ENCODE assay signal across 8 cellular contexts in genomic region chr16:10743610-10744369, GRCh38. TPM values are rescaled to one million over a fixed set of nuclear protein-coding genes. Genes with fewer than 3 reads are reported as not detected.
DNase-seq lines count a peak whose midpoint lies in the region; ATAC-seq, FAIRE-seq and TF ChIP-seq lines count a peak whose summit lies in the region.

NUBP1 (plus strand) TSS chr16:10743842; CDS start chr16:10743864, 22 bp downstream.

- TSS peak; percentile 91 for BruUV-seq in IMR-90 (replicated peaks; lab: Mats Ljungman, UMichigan)

- H4K8ac ChIP-seq in IMR-90 (ENCODE audit: low read depth in 2 of 2, low read length in 2 of 2): peak within 1 kb of the TSS; percentile 83 to 98

- peaks cover 2% of the 10 kb centered on the region; the same call in 1 of the 2 replicates for H3K4me1 ChIP-seq in IMR-90 (ENCODE audit: control insufficient read depth, insufficient read depth, low read length)
- H3K4me1 ChIP-seq in mucosa of descending colon (ENCODE audit: low read depth): peaks cover 4% of the 10 kb centered on the region

- H3K56ac ChIP-seq in IMR-90 (ENCODE audit: extremely low read depth, insufficient read depth, low read length): peak within 1 kb of the TSS; percentile 92

- H3K4me3 ChIP-seq in IMR-90 (ENCODE audit: insufficient read depth, low read depth, low read length) (peak within 1 kb of the TSS; percentile 80), epithelial cell of esophagus (ENCODE audit: low read length) (peak within 1 kb of the TSS; percentile 74), mucosa of descending colon (peak within 1 kb of the TSS; percentile 25)

- peak within 1 kb of the TSS; percentile 93 for H4K91ac ChIP-seq in IMR-90 (ENCODE audit: insufficient read depth, low read depth, low read length)

- CTCF ChIA-PET in IMR-90 (lab: Yijun Ruan, JAX): interaction anchor here (0.6 to 0.8 kb wide), 3 partner anchors 143 to 234 kb away, joined by 3 to 4 read pairs (median 3); no protein-coding TSS in a partner anchor

- DNase-seq in D721Med (ENCODE audit: insufficient read length, low spot score) (peak; percentile 72), IMR-90 (peak; percentile 97), OCI-M1 (lab: John Stamatoyannopoulos, UW) (peak; percentile 99), activated T-cell treated with anti-CD3 and anti-CD28 coated beads for 4 hours (peak; percentile 100), epithelial cell of esophagus (ENCODE audit: low read depth) (peak; percentile 99), mucosa of descending colon (peak; percentile 100)
- DNase-seq in stimulated activated CD8-positive, alpha-beta memory T cell treated with anti-CD3 and anti-CD28 coated beads, Interleukin-4, amount 100 ng/mL, for 24 hours (ENCODE audit: low read depth): peak; percentile 99

- peak within 1 kb of the TSS; percentile 99 for H2BK5ac ChIP-seq in IMR-90 (ENCODE audit: low read depth, low read length, poor library complexity, severe bottlenecking)

- dilution Hi-C loops in IMR-90 (cut with HindIII; ENCODE audit: low sequenced_read_pairs, unreplicated experiment): no loop called here

- TF ChIP-seq CTCF in D721Med (IDR thresholded peaks at IDR 0.05; ENCODE audit: insufficient read depth, missing control alignments) (no peak), IMR-90 (conservative IDR thresholded peaks at IDR 0.05; ENCODE audit: low read depth, low read length) (no peak), epithelial cell of esophagus (IDR thresholded peaks at IDR 0.05; ENCODE audit: insufficient read depth, low read depth, low read length, missing control alignments) (no peak), mucosa of descending colon (IDR thresholded peaks at IDR 0.05) (no peak)

- H3K18ac ChIP-seq in IMR-90 (ENCODE audit: low read depth, low read length): peak within 1 kb of the TSS; percentile 93

- POLR2A ChIA-PET in IMR-90 (lab: Charles Lee; ENCODE audit: unreplicated experiment): no interaction called here

- H3K27ac ChIP-seq in IMR-90 (ENCODE audit: insufficient read depth, low read length): peak within 1 kb of the TSS; percentile 98

- H3K14ac ChIP-seq in IMR-90 (replicated peaks; ENCODE audit: low read depth, low read length): peak within 1 kb of the TSS; percentile 99

- H2AK5ac ChIP-seq in IMR-90 (ENCODE audit: low read depth, low read length): peak within 1 kb of the TSS; percentile 58; the same call in 1 of the 2 replicates

- peaks cover 2 to 15% of the 10 kb centered on the region in 2 experiments; a peak in 3 of 4 replicates for H3K79me1 ChIP-seq in IMR-90 (ENCODE audit: low read depth in 1 of 2, low read length in 2 of 2)

- peak; percentile 81 for ATAC-seq in GM21526 (IDR thresholded peaks at IDR 0.05; ENCODE audit: low FRiP score, unreplicated experiment)
- ATAC-seq in IMR-90 (ENCODE audit: low read depth): peak; percentile 97
- peak; percentile 98 for ATAC-seq in mucosa of descending colon

- H3K9me3 ChIP-seq in IMR-90 (ENCODE audit: control insufficient read depth, insufficient read depth, low read length): no peaks in the 10 kb centered on the region
- no peaks in the 10 kb centered on the region for H3K9me3 ChIP-seq in mucosa of descending colon

- in situ Hi-C loops in IMR-90 (cut with MboI; ENCODE audit: low sequenced_read_pairs): loop anchor here (10.0 kb wide), 1 partner anchor 1589 kb away; no protein-coding TSS in a partner anchor

- H4K20me1 ChIP-seq in IMR-90 (ENCODE audit: insufficient read depth, low read length): no peaks in the 10 kb centered on the region

- peak within 1 kb of the TSS; percentile 100 for H2AFZ ChIP-seq in IMR-90 (replicated peaks; ENCODE audit: low read length, poor library complexity)

- H3K4me2 ChIP-seq in IMR-90 (ENCODE audit: low read depth, low read length): peak within 1 kb of the TSS; percentile 83

- no peaks in the 10 kb centered on the region for H3K9me1 ChIP-seq in IMR-90 (ENCODE audit: insufficient read depth, low read length)

- WGBS in IMR-90 (ENCODE audit: extremely low coverage in 2 of 2, insufficient read length in 1 of 2), 2 experiments: 0% methylated on average over 14 of the region's 57 CpGs; no CpG with 5 or more reads in 1 of the 2 experiments

- FAIRE-seq in D721Med (lab: Jason Lieb, UNC): no peak

- peak within 1 kb of the TSS; percentile 96 for H2BK120ac ChIP-seq in IMR-90 (ENCODE audit: low read depth, low read length)

- H3K36me3 ChIP-seq in IMR-90 (ENCODE audit: control insufficient read depth, insufficient read depth, low read length) (no peaks in the 10 kb centered on the region), mucosa of descending colon (ENCODE audit: low read depth) (no peaks in the 10 kb centered on the region)

- peak within 1 kb of the TSS; percentile 96 for H4K5ac ChIP-seq in IMR-90 (ENCODE audit: low read depth, low read length)

- peak within 1 kb of the TSS; percentile 80; the same call in 1 of the 3 replicates for H2BK15ac ChIP-seq in IMR-90 (ENCODE audit: low read depth, low read length)

- H3K23ac ChIP-seq in IMR-90 (ENCODE audit: low read depth, low read length): peak within 1 kb of the TSS; percentile 99

- peak within 1 kb of the TSS; percentile 98 for H2AK9ac ChIP-seq in IMR-90 (replicated peaks; ENCODE audit: low read depth, low read length, poor library complexity)

- TF ChIP-seq POLR2A in IMR-90 (IDR thresholded peaks at IDR 0.05; ENCODE audit: low read depth, low read length): peak; percentile 96

- H3K4ac ChIP-seq in IMR-90 (ENCODE audit: low read depth, low read length): peak within 1 kb of the TSS; percentile 99

- H3K27me3 ChIP-seq in IMR-90 (ENCODE audit: control insufficient read depth, insufficient read depth, low read length): no peaks in the 10 kb centered on the region

- H3K9ac ChIP-seq in IMR-90 (ENCODE audit: low read depth, low read length): peak within 1 kb of the TSS; percentile 95

- peak within 1 kb of the TSS; percentile 45; the same call in 1 of the 2 replicates for H2BK20ac ChIP-seq in IMR-90 (ENCODE audit: low read depth, low read length)

- TF ChIP-seq RAD21 in IMR-90 (IDR thresholded peaks at IDR 0.05; ENCODE audit: low read length): no peak

- intact Hi-C loops in IMR-90 (cut with micrococcal nuclease) (loop anchor here (2.0 kb wide), 1 partner anchor 175 kb away; no protein-coding TSS in a partner anchor), mucosa of descending colon (cut with DNase I, micrococcal nuclease) (loop anchor here in 1 of 2 donors (5.0 kb wide), 1 partner anchor 179 kb away; no protein-coding TSS in a partner anchor)

TF ChIP-seq in IMR-90, 13 proteins besides CTCF, POLR2A, EP300 and RAD21:
- TF ChIP-seq MAFK (IDR thresholded peaks at IDR 0.05; ENCODE audit: low read depth, low read length) (peak; percentile 51), CHD1 (IDR thresholded peaks at IDR 0.05; ENCODE audit: low read depth, low read length) (no peak), USF2 (IDR thresholded peaks at IDR 0.05; ENCODE audit: low read depth, low read length) (no peak), BHLHE40 (IDR thresholded peaks at IDR 0.05; ENCODE audit: low read depth, low read length) (no peak), RCOR1 (IDR thresholded peaks at IDR 0.05; ENCODE audit: insufficient replicate concordance, low read length) (no peak), ELK1 (IDR thresholded peaks at IDR 0.05; ENCODE audit: borderline replicate concordance, low read depth, low read length) (no peak), CEBPB (IDR thresholded peaks at IDR 0.05; ENCODE audit: low read depth, low read length) (no peak), FOS (IDR thresholded peaks at IDR 0.05; ENCODE audit: low read depth, low read length) (no peak), SMC3 (IDR thresholded peaks at IDR 0.05; ENCODE audit: low read depth, low read length) (no peak), RFX5 (IDR thresholded peaks at IDR 0.05; ENCODE audit: low read depth, low read length) (no peak), MAZ (IDR thresholded peaks at IDR 0.05; ENCODE audit: borderline replicate concordance, low read depth, low read length) (peak; percentile 89), MXI1 (IDR thresholded peaks at IDR 0.05; ENCODE audit: borderline replicate concordance, low read depth, low read length) (peak; percentile 100), NFE2L2 (IDR thresholded peaks at IDR 0.05; ENCODE audit: low read depth, low read length) (no peak)

RNA-seq across cellular contexts. Expression of gene NUBP1, which starts in this region (rescaled TPM):
- total RNA-seq in IMR-90 (2012; rRNA removed) (28.0 and 29.7 TPM in 2 replicates), mucosa of descending colon (10 to 100 TPM; 24.1 to 34.8 (median 24.6) TPM)
- 30.6 and 31.5 TPM in 2 replicates for polyA plus RNA-seq in IMR-90 (2012; rRNA removed)
- polyA plus RNA-seq in IMR-90 (2012; cell fraction: cytosol; rRNA removed): 18.3 and 19.8 TPM in 2 replicates
- polyA plus RNA-seq in IMR-90 (2012; cell fraction: nucleus; rRNA removed; ENCODE audit: low replicate concordance): 9.8 and 16.6 TPM in 2 replicates

Comparison
In these comparisons a context has a peak if more than half of its experiments do, and no peak if none do; other contexts are left out.
1. Peak in every context shown above with its lines: DNase-seq, ATAC-seq, H3K4me3 ChIP-seq and H3K27ac ChIP-seq.
2. H3K4me3 ChIP-seq: peak in every context shown above with its lines; median percentile 80 in IMR-90; 74 in epithelial cell of esophagus; 25 in mucosa of descending colon.